ENCODE assay signal across 8 cellular contexts in genomic region chr20:34473262-34473883, GRCh38. TPM values are rescaled to one million over a fixed set of nuclear protein-coding genes. Genes with fewer than 3 reads are reported as not detected.
DNase-seq lines count a peak whose midpoint lies in the region; ATAC-seq lines count a peak whose summit lies in the region.

No MANE protein-coding gene starts in this region.

- no peak overlapping the region for H3K27ac ChIP-seq in iPS DF 6.9 (ENCODE audit: low read length)

- POLR2A ChIA-PET in activated CD4-positive, alpha-beta T cell treated with anti-CD3 and anti-CD28 coated beads for 36 hours (lab: Charles Lee) = interaction anchor here (0.6 kb wide), 1 partner anchor 285 kb away, joined by 6 read pairs; no protein-coding TSS in a partner anchor

- ATAC-seq in activated CD4-positive, alpha-beta T cell treated with anti-CD3 and anti-CD28 coated beads for 36 hours = peak; percentile 61
- no peak for ATAC-seq in HG03442 (IDR thresholded peaks at IDR 0.05; ENCODE audit: unreplicated experiment)

- H3K27me3 ChIP-seq in iPS DF 6.9 (ENCODE audit: control insufficient read depth, insufficient read depth, low read length) = no peaks in the 10 kb centered on the region

- H3K4me1 ChIP-seq in iPS DF 6.9 (ENCODE audit: control insufficient read depth, insufficient read depth, low read length) = no peaks in the 10 kb centered on the region

- no peak overlapping the region for H3K4me3 ChIP-seq in iPS DF 6.9 (ENCODE audit: low read length)

- DNase-seq in activated CD4-positive, alpha-beta T cell treated with anti-CD3 and anti-CD28 coated beads for 36 hours = peak; percentile 72
- DNase-seq in activated CD4-positive, alpha-beta T cell treated with anti-CD3 and anti-CD28 coated beads for 1 hour = no peak
- peak; percentile 4 for DNase-seq in NCI-H2227 treated with DMSO at 0.1 percent for 48 hours (lab: John Stamatoyannopoulos, UW)
- peak; percentile 12 for DNase-seq in activated naive CD8-positive, alpha-beta T cell treated with anti-CD3 and anti-CD28 coated beads for 36 hours
- peak; percentile 9 for DNase-seq in iPS DF 6.9 (ENCODE audit: low read depth, low spot score)
- peak; percentile 2 for DNase-seq in stimulated activated CD8-positive, alpha-beta memory T cell treated with anti-CD3 and anti-CD28 coated beads, Interleukin-15, amount 100 ng/mL, for 1 hour (ENCODE audit: low read depth)
- DNase-seq in NCI-H1694 (lab: John Stamatoyannopoulos, UW) = no peak

- H3K36me3 ChIP-seq in iPS DF 6.9 (ENCODE audit: control insufficient read depth, insufficient read depth, low read length) = no peaks in the 10 kb centered on the region; the same call in 1 of the 2 replicates

- H3K4me3 Mint-ChIP-seq in activated CD4-positive, alpha-beta T cell treated with anti-CD3 and anti-CD28 coated beads for 36 hours = no peak overlapping the region
- H3K4me3 Mint-ChIP-seq in activated naive CD8-positive, alpha-beta T cell treated with anti-CD3 and anti-CD28 coated beads for 36 hours = no peak overlapping the region

- no peaks in the 10 kb centered on the region for H3K9me3 ChIP-seq in iPS DF 6.9 (ENCODE audit: control insufficient read depth, insufficient read depth, low read length)

- H3K27ac Mint-ChIP-seq in activated CD4-positive, alpha-beta T cell treated with anti-CD3 and anti-CD28 coated beads for 36 hours = peak overlapping the region; percentile 37
- H3K27ac Mint-ChIP-seq in activated naive CD8-positive, alpha-beta T cell treated with anti-CD3 and anti-CD28 coated beads for 36 hours = no peak overlapping the region

- peaks cover 6% of the 10 kb centered on the region for H3K4me1 Mint-ChIP-seq in activated CD4-positive, alpha-beta T cell treated with anti-CD3 and anti-CD28 coated beads for 36 hours
- peaks cover 16% of the 10 kb centered on the region for H3K4me1 Mint-ChIP-seq in activated naive CD8-positive, alpha-beta T cell treated with anti-CD3 and anti-CD28 coated beads for 36 hours

- peaks cover 34% of the 10 kb centered on the region for H3K36me3 Mint-ChIP-seq in activated CD4-positive, alpha-beta T cell treated with anti-CD3 and anti-CD28 coated beads for 36 hours (ENCODE audit: low read depth)
- peaks cover 22% of the 10 kb centered on the region for H3K36me3 Mint-ChIP-seq in activated naive CD8-positive, alpha-beta T cell treated with anti-CD3 and anti-CD28 coated beads for 36 hours

- intact Hi-C loops in activated CD4-positive, alpha-beta T cell treated with anti-CD3 and anti-CD28 coated beads for 36 hours (cut with DNase I, micrococcal nuclease) = loop anchor here (1.0 kb wide), 1 partner anchor 161 kb away; no protein-coding TSS in a partner anchor

- WGBS in iPS DF 6.9 (ENCODE audit: insufficient coverage, insufficient read length) = no CpG with 5 or more reads among the region's 5 CpGs

- CTCF ChIA-PET in activated CD4-positive, alpha-beta T cell treated with anti-CD3 and anti-CD28 coated beads for 36 hours (lab: Charles Lee) = interaction anchor here (0.5 to 2.2 kb wide), 4 partner anchors 9 to 296 kb away, joined by 3 to 17 read pairs (median 3); no protein-coding TSS in a partner anchor

- no peaks in the 10 kb centered on the region for H3K27me3 Mint-ChIP-seq in activated CD4-positive, alpha-beta T cell treated with anti-CD3 and anti-CD28 coated beads for 36 hours
- no peaks in the 10 kb centered on the region for H3K27me3 Mint-ChIP-seq in activated naive CD8-positive, alpha-beta T cell treated with anti-CD3 and anti-CD28 coated beads for 36 hours

- no peaks in the 10 kb centered on the region for H3K9me3 Mint-ChIP-seq in activated CD4-positive, alpha-beta T cell treated with anti-CD3 and anti-CD28 coated beads for 36 hours (ENCODE audit: low read depth)
- no peaks in the 10 kb centered on the region for H3K9me3 Mint-ChIP-seq in activated naive CD8-positive, alpha-beta T cell treated with anti-CD3 and anti-CD28 coated beads for 36 hours

RNA-seq across cellular contexts. Expression of gene DYNLRB1, which starts 42.8 kb away (rescaled TPM):
- total RNA-seq in activated CD4-positive, alpha-beta T cell treated with anti-CD3 and anti-CD28 coated beads for 36 hours = 100 to 1,000 TPM in 1 of 2 experiments, 10 to 100 TPM in 1; 83.5 to 122 TPM
- 10 to 100 TPM; 72.0 to 76.9 TPM for total RNA-seq in activated naive CD8-positive, alpha-beta T cell treated with anti-CD3 and anti-CD28 coated beads for 36 hours

Comparison
In these comparisons a context has a peak if more than half of its experiments do, and no peak if none do; other contexts are left out.
1. DNase-seq: peak in activated CD4-positive, alpha-beta T cell treated with anti-CD3 and anti-CD28 coated beads for 36 hours (single experiment), NCI-H2227 treated with DMSO at 0.1 percent for 48 hours (single experiment), activated naive CD8-positive, alpha-beta T cell treated with anti-CD3 and anti-CD28 coated beads for 36 hours (single experiment), iPS DF 6.9 (single experiment) and stimulated activated CD8-positive, alpha-beta memory T cell treated with anti-CD3 and anti-CD28 coated beads, Interleukin-15, amount 100 ng/mL, for 1 hour (single experiment); none in activated CD4-positive, alpha-beta T cell treated with anti-CD3 and anti-CD28 coated beads for 1 hour (single experiment) and NCI-H1694 (single experiment).